28 cellular contexts compared by ENCODE assay signal in genomic region chr10:71033396-71033980, GRCh38.
DNase-seq lines count a peak whose midpoint lies in the region; ATAC-seq and TF ChIP-seq lines count a peak whose summit lies in the region.
"Had no signal": no experiment of that assay in that cellular context is flagged by ENCODE, and none has a peak within 500 bp of the region (broad histone marks: within the 10 kb centered on the region; RNA-seq: fewer than 3 reads in every experiment).

No MANE protein-coding gene starts in this region.

- no peaks in the 10 kb centered on the region for H3F3A ChIP-seq in neural progenitor cell (ENCODE audit: low read depth)

- TF ChIP-seq CTCF in Caco-2 (IDR thresholded peaks at IDR 0.05; ENCODE audit: insufficient read depth in 1 of 2, low read depth in 1 of 2, low read length in 1 of 2, severe bottlenecking in 1 of 2, unreplicated experiment in 1 of 2) (peak; percentile 19 to 31), IMR-90 (conservative IDR thresholded peaks at IDR 0.05; ENCODE audit: low read depth, low read length) (no peak), endodermal cell (conservative IDR thresholded peaks at IDR 0.05) (peak; percentile 69), neural progenitor cell (IDR thresholded peaks at IDR 0.05) (peak; percentile 39), Calu3 (IDR thresholded peaks at IDR 0.05; ENCODE audit: unreplicated experiment) (no peak)

- H3K36me3 ChIP-seq in Caco-2 (ENCODE audit: control insufficient read depth, insufficient read depth, low read length) (no peaks in the 10 kb centered on the region), IMR-90 (ENCODE audit: control insufficient read depth, insufficient read depth, low read length) (no peaks in the 10 kb centered on the region), endodermal cell (ENCODE audit: control insufficient read depth, insufficient read depth, low read length) (no peaks in the 10 kb centered on the region), neural progenitor cell (no peaks in the 10 kb centered on the region)
- H3K36me3 ChIP-seq: adrenal gland, colonic mucosa, neutrophil, tibial nerve had no signal

- H2AK9ac ChIP-seq in IMR-90 (replicated peaks; ENCODE audit: low read depth, low read length, poor library complexity) = peak overlapping the region; percentile 28

- H3K36me3 Mint-ChIP-seq in Caco-2 (ENCODE audit: insufficient read depth, unreplicated experiment) (no peaks in the 10 kb centered on the region), endodermal cell (ENCODE audit: low read depth) (no peaks in the 10 kb centered on the region), neural progenitor cell (peaks cover 2% of the 10 kb centered on the region), Calu3 (ENCODE audit: insufficient read depth, unreplicated experiment) (no peaks in the 10 kb centered on the region)
- H3K36me3 Mint-ChIP-seq: activated CD8-positive, alpha-beta memory T cell treated with anti-CD3 and anti-CD28 coated beads, Interleukin-2, amount 10 ng/mL, durations not matched to agents 7 days and 5 days; brain; CD4-positive, alpha-beta memory T cell had no signal

- H3K27ac Mint-ChIP-seq in Caco-2 (ENCODE audit: unreplicated experiment) (no peak overlapping the region), endodermal cell (no peak overlapping the region), neural progenitor cell (no peak overlapping the region), Calu3 (ENCODE audit: unreplicated experiment) (no peak overlapping the region)
- H3K27ac Mint-ChIP-seq: activated CD8-positive, alpha-beta memory T cell treated with anti-CD3 and anti-CD28 coated beads, Interleukin-2, amount 10 ng/mL, durations not matched to agents 7 days and 5 days; activated naive CD4-positive, alpha-beta T cell treated with anti-CD3 and anti-CD28 coated beads for 36 hours; activated T-cell treated with anti-CD3 and anti-CD28 coated beads, Interleukin-2, amount 50 U/mL, for 72 hours had no signal

- TF ChIP-seq POLR2A in IMR-90 (IDR thresholded peaks at IDR 0.05; ENCODE audit: low read depth, low read length) = no peak

- no peak overlapping the region for H3K56ac ChIP-seq in IMR-90 (ENCODE audit: extremely low read depth, insufficient read depth, low read length)

- H2BK5ac ChIP-seq in IMR-90 (ENCODE audit: low read depth, low read length, poor library complexity, severe bottlenecking) = no peak overlapping the region

- H4K8ac ChIP-seq in IMR-90 (ENCODE audit: low read depth in 2 of 2, low read length in 2 of 2) = no peak overlapping the region

- H3K9ac ChIP-seq in IMR-90 (ENCODE audit: low read depth, low read length) (no peak overlapping the region), endodermal cell (ENCODE audit: extremely low read depth, low read length, poor library complexity, severe bottlenecking) (no peak overlapping the region), neural progenitor cell (no peak overlapping the region)

- no peaks in the 10 kb centered on the region for H3K9me1 ChIP-seq in IMR-90 (ENCODE audit: insufficient read depth, low read length)

- 18% methylated on average over 2 of the region's 16 CpGs; no CpG with 5 or more reads in 1 of the 2 experiments for WGBS in IMR-90 (ENCODE audit: extremely low coverage in 2 of 2, insufficient read length in 1 of 2), 2 experiments
- WGBS in endodermal cell (ENCODE audit: insufficient coverage in 1 of 2, insufficient read length in 1 of 2), 2 experiments = 88 to 90% methylated on average over 8 to 16 of the region's 16 CpGs

- CTCF ChIA-PET in Caco-2 (lab: Charles Lee) (no interaction called here), IMR-90 (lab: Yijun Ruan, JAX) (interaction anchor here (0.6 kb wide), 1 partner anchor 424 kb away, joined by 4 read pairs; no protein-coding TSS in a partner anchor), Calu3 (lab: Charles Lee) (no interaction called here)

- H3K4me3 ChIP-seq in Caco-2 (ENCODE audit: low read depth, low read length) (no peak overlapping the region), IMR-90 (ENCODE audit: insufficient read depth, low read depth, low read length) (no peak overlapping the region), endodermal cell (ENCODE audit: low read length) (no peak overlapping the region), neural progenitor cell (no peak overlapping the region)
- H3K4me3 ChIP-seq: A549, adrenal gland, colonic mucosa, tibial nerve had no signal

- no peak overlapping the region for H2AK5ac ChIP-seq in IMR-90 (ENCODE audit: low read depth, low read length)

- H4K20me1 ChIP-seq in IMR-90 (ENCODE audit: insufficient read depth, low read length) (no peaks in the 10 kb centered on the region), neural progenitor cell (ENCODE audit: low read depth) (no peaks in the 10 kb centered on the region)

- H2AFZ ChIP-seq in IMR-90 (replicated peaks; ENCODE audit: low read length, poor library complexity) (no peak overlapping the region), neural progenitor cell (replicated peaks) (no peak overlapping the region)

- H3K4me1 Mint-ChIP-seq in Caco-2 (ENCODE audit: low read depth, unreplicated experiment) = no peaks in the 10 kb centered on the region
- H3K4me1 Mint-ChIP-seq in endodermal cell = no peaks in the 10 kb centered on the region
- H3K4me1 Mint-ChIP-seq in neural progenitor cell = peaks cover 21% of the 10 kb centered on the region
- H3K4me1 Mint-ChIP-seq in Calu3 (ENCODE audit: low read depth, unreplicated experiment) = no peaks in the 10 kb centered on the region
- H3K4me1 Mint-ChIP-seq: activated CD8-positive, alpha-beta memory T cell treated with anti-CD3 and anti-CD28 coated beads, Interleukin-2, amount 10 ng/mL, durations not matched to agents 7 days and 5 days; CD4-positive, alpha-beta memory T cell had no signal

- no TSS peak for BruUV-seq in Caco-2 (replicated peaks; lab: Mats Ljungman, UMichigan)
- BruUV-seq in IMR-90 (replicated peaks; lab: Mats Ljungman, UMichigan) = no TSS peak
- no TSS peak for BruUV-seq in Calu3 (replicated peaks; lab: Mats Ljungman, UMichigan)

- no peak overlapping the region for H3K14ac ChIP-seq in IMR-90 (replicated peaks; ENCODE audit: low read depth, low read length)

- dilution Hi-C loops in IMR-90 (cut with HindIII; ENCODE audit: low sequenced_read_pairs, unreplicated experiment) = no loop called here

- 0 out of 2 replicates have a peak, but pooled peaks cover 1% of the 10 kb centered on the region for H3K27me3 ChIP-seq in Caco-2 (replicated peaks; ENCODE audit: control insufficient read depth, insufficient read depth, low read length)
- H3K27me3 ChIP-seq in IMR-90 (ENCODE audit: control insufficient read depth, insufficient read depth, low read length) = peaks cover 20% of the 10 kb centered on the region
- no peaks in the 10 kb centered on the region for H3K27me3 ChIP-seq in endodermal cell (ENCODE audit: control insufficient read depth, insufficient read depth, low read length, poor library complexity, severe bottlenecking)
- no peaks in the 10 kb centered on the region for H3K27me3 ChIP-seq in neural progenitor cell
- H3K27me3 ChIP-seq: adrenal gland, colonic mucosa, neutrophil, tibial nerve had no signal

- no peaks in the 10 kb centered on the region for H3K79me2 ChIP-seq in neural progenitor cell (ENCODE audit: low read depth)

- no peak overlapping the region for H3K4ac ChIP-seq in IMR-90 (ENCODE audit: low read depth, low read length)

- intact Hi-C loops in Caco-2 (cut with micrococcal nuclease; ENCODE audit: unreplicated experiment) (no loop called here), IMR-90 (cut with micrococcal nuclease) (no loop called here), Calu3 (cut with micrococcal nuclease; ENCODE audit: unreplicated experiment) (no loop called here)

- POLR2A ChIA-PET in Caco-2 (lab: Charles Lee) = no interaction called here
- POLR2A ChIA-PET in IMR-90 (lab: Charles Lee; ENCODE audit: unreplicated experiment) = no interaction called here

- no peak overlapping the region for H3K27ac ChIP-seq in IMR-90 (ENCODE audit: insufficient read depth, low read length)
- H3K27ac ChIP-seq in endodermal cell (ENCODE audit: low read depth, low read length) = no peak overlapping the region
- no peak overlapping the region for H3K27ac ChIP-seq in neural progenitor cell
- H3K27ac ChIP-seq: A549, adrenal gland, colonic mucosa, neutrophil, tibial nerve had no signal

- H2BK120ac ChIP-seq in IMR-90 (ENCODE audit: low read depth, low read length) = no peak overlapping the region

- H3K23ac ChIP-seq in IMR-90 (ENCODE audit: low read depth, low read length) = no peak overlapping the region

- H3K18ac ChIP-seq in IMR-90 (ENCODE audit: low read depth, low read length) = no peak overlapping the region

- no peak overlapping the region for H4K5ac ChIP-seq in IMR-90 (ENCODE audit: low read depth, low read length)

- H3K9me3 ChIP-seq in Caco-2 = no peaks in the 10 kb centered on the region
- no peaks in the 10 kb centered on the region for H3K9me3 ChIP-seq in IMR-90 (ENCODE audit: control insufficient read depth, insufficient read depth, low read length)
- no peaks in the 10 kb centered on the region for H3K9me3 ChIP-seq in endodermal cell (ENCODE audit: control insufficient read depth, low read length)
- H3K9me3 ChIP-seq in neural progenitor cell (ENCODE audit: low read depth) = no peaks in the 10 kb centered on the region
- H3K9me3 ChIP-seq: A549, adrenal gland, colonic mucosa, neutrophil, tibial nerve had no signal

- peaks cover 6% of the 10 kb centered on the region for H3K9me3 Mint-ChIP-seq in Caco-2 (ENCODE audit: unreplicated experiment)
- H3K9me3 Mint-ChIP-seq in endodermal cell = no peaks in the 10 kb centered on the region
- H3K9me3 Mint-ChIP-seq in neural progenitor cell = no peaks in the 10 kb centered on the region
- H3K9me3 Mint-ChIP-seq in Calu3 (ENCODE audit: low read depth, unreplicated experiment) = no peaks in the 10 kb centered on the region
- H3K9me3 Mint-ChIP-seq: activated naive CD4-positive, alpha-beta T cell treated with anti-CD3 and anti-CD28 coated beads for 36 hours; activated T-cell treated with anti-CD3 and anti-CD28 coated beads, Interleukin-2, amount 50 U/mL, for 72 hours had no signal

- H3K27me3 Mint-ChIP-seq in Caco-2 (ENCODE audit: insufficient read depth, unreplicated experiment) = peaks cover 11% of the 10 kb centered on the region
- no peaks in the 10 kb centered on the region for H3K27me3 Mint-ChIP-seq in endodermal cell (ENCODE audit: insufficient read depth)
- H3K27me3 Mint-ChIP-seq in neural progenitor cell (ENCODE audit: insufficient read depth, low read depth) = peaks cover 15% of the 10 kb centered on the region
- peaks cover 57% of the 10 kb centered on the region for H3K27me3 Mint-ChIP-seq in Calu3 (ENCODE audit: unreplicated experiment)
- H3K27me3 Mint-ChIP-seq: activated CD8-positive, alpha-beta memory T cell treated with anti-CD3 and anti-CD28 coated beads, Interleukin-2, amount 10 ng/mL, durations not matched to agents 7 days and 5 days; brain had no signal

- DNase-seq in Caco-2 = peak in 1 of 2 experiments; percentile 33
- DNase-seq in IMR-90 = no peak
- peak; percentile 72 for DNase-seq in endodermal cell
- DNase-seq in neural progenitor cell (ENCODE audit: low spot score) = no peak
- DNase-seq in NCI-H510A treated with DMSO at 0.1 percent for 48 hours (lab: John Stamatoyannopoulos, UW) = no peak
- no peak for DNase-seq in HT-29 (ENCODE audit: low spot score)
- DNase-seq in Calu3 = no peak
- DNase-seq: activated CD8-positive, alpha-beta memory T cell treated with anti-CD3 and anti-CD28 coated beads, Interleukin-2, amount 10 ng/mL, durations not matched to agents 7 days and 5 days; activated naive CD4-positive, alpha-beta T cell treated with anti-CD3 and anti-CD28 coated beads for 36 hours; activated T-cell treated with anti-CD3 and anti-CD28 coated beads, Interleukin-2, amount 50 U/mL, for 72 hours; adrenal gland; AML-193; CD4-positive, alpha-beta memory T cell; colonic mucosa; effector CD8-positive, alpha-beta T cell; erythroblast; left cardiac atrium; mammary epithelial cell; NCI-H1694; NCI-H526 treated with DMSO at 0.1 percent for 48 hours; SIG-M5; T1000 had no signal

- in situ Hi-C loops in IMR-90 (cut with MboI; ENCODE audit: low sequenced_read_pairs) = no loop called here

- no peaks in the 10 kb centered on the region for H3K79me1 ChIP-seq in IMR-90 (ENCODE audit: low read depth in 1 of 2, low read length in 2 of 2)

- H3K4me1 ChIP-seq in Caco-2 (no peaks in the 10 kb centered on the region), IMR-90 (ENCODE audit: control insufficient read depth, insufficient read depth, low read length) (no peaks in the 10 kb centered on the region), endodermal cell (ENCODE audit: control insufficient read depth, insufficient read depth, low read length) (no peaks in the 10 kb centered on the region), neural progenitor cell (peaks cover 13% of the 10 kb centered on the region)
- H3K4me1 ChIP-seq: A549, adrenal gland, colonic mucosa, tibial nerve had no signal

- no peak for TF ChIP-seq RAD21 in IMR-90 (IDR thresholded peaks at IDR 0.05; ENCODE audit: low read length)

- H3K4me3 Mint-ChIP-seq in Caco-2 (ENCODE audit: unreplicated experiment) = no peak overlapping the region
- H3K4me3 Mint-ChIP-seq in endodermal cell = no peak overlapping the region
- no peak overlapping the region for H3K4me3 Mint-ChIP-seq in neural progenitor cell
- no peak overlapping the region for H3K4me3 Mint-ChIP-seq in Calu3 (ENCODE audit: low read depth, unreplicated experiment)
- H3K4me3 Mint-ChIP-seq: activated CD8-positive, alpha-beta memory T cell treated with anti-CD3 and anti-CD28 coated beads, Interleukin-2, amount 10 ng/mL, durations not matched to agents 7 days and 5 days; activated naive CD4-positive, alpha-beta T cell treated with anti-CD3 and anti-CD28 coated beads for 36 hours; activated T-cell treated with anti-CD3 and anti-CD28 coated beads, Interleukin-2, amount 50 U/mL, for 72 hours; CD4-positive, alpha-beta memory T cell had no signal

- ATAC-seq in IMR-90 (ENCODE audit: low read depth) (no peak), GM19023 (IDR thresholded peaks at IDR 0.05; ENCODE audit: unreplicated experiment) (no peak)
- ATAC-seq: A549; activated CD8-positive, alpha-beta memory T cell treated with anti-CD3 and anti-CD28 coated beads, Interleukin-2, amount 10 ng/mL, durations not matched to agents 7 days and 5 days; activated T-cell treated with anti-CD3 and anti-CD28 coated beads, Interleukin-2, amount 50 U/mL, for 72 hours; HepG2; left cardiac atrium had no signal

- no peak overlapping the region for H3K4me2 ChIP-seq in IMR-90 (ENCODE audit: low read depth, low read length)
- no peak overlapping the region for H3K4me2 ChIP-seq in neural progenitor cell
- H3K4me2 ChIP-seq: A549 had no signal

- no peak overlapping the region for H2BK15ac ChIP-seq in IMR-90 (ENCODE audit: low read depth, low read length)

- no peak overlapping the region for H2BK20ac ChIP-seq in IMR-90 (ENCODE audit: low read depth, low read length)

- H4K91ac ChIP-seq in IMR-90 (ENCODE audit: insufficient read depth, low read depth, low read length) = no peak overlapping the region

Comparison
In these comparisons a context has a peak if more than half of its experiments do, and no peak if none do; other contexts are left out.
1. CTCF ChIP-seq: peak in Caco-2 (2 of 2), endodermal cell (single experiment) and neural progenitor cell (single experiment); none in IMR-90 (single experiment) and Calu3 (single experiment).